In genomic region chr5:146706321-146706972, GRCh38 we compare ENCODE assay signal across 16 cellular contexts.
A peak's percentile ranks its signal among the peaks of the same experiment; 100 is the strongest.
DNase-seq lines count a peak whose midpoint lies in the region; ATAC-seq, FAIRE-seq and TF ChIP-seq lines count a peak whose summit lies in the region.
"Had no signal": no experiment of that assay in that cellular context is flagged by ENCODE, and none has a peak within 500 bp of the region (broad histone marks: within the 10 kb centered on the region; RNA-seq: fewer than 3 reads in every experiment).

No MANE protein-coding gene starts in this region.

- H3K4me3 ChIP-seq in DND-41 (ENCODE audit: low read depth in 1 of 2, low read length in 2 of 2) (no peak overlapping the region), GM23338 (no peak overlapping the region), Peyer's patch (no peak overlapping the region)

- no peak overlapping the region for H3K27ac Mint-ChIP-seq in GM23338
- H3K27ac Mint-ChIP-seq: B cell had no signal

- no peaks in the 10 kb centered on the region for H3F3A ChIP-seq in GM23338 (replicated peaks; ENCODE audit: low read depth)

- H3K27me3 ChIP-seq in DND-41 (ENCODE audit: insufficient read depth, low read length, poor library complexity), result peaks cover 5% of the 10 kb centered on the region
- H3K27me3 ChIP-seq in GM23338 (ENCODE audit: insufficient read depth), result no peaks in the 10 kb centered on the region
- H3K27me3 ChIP-seq in Peyer's patch, result no peaks in the 10 kb centered on the region

- FAIRE-seq in GM12891 (lab: Jason Lieb, UNC), result no peak
- FAIRE-seq: colon, small intestine had no signal

- peaks cover 7% of the 10 kb centered on the region for H3K36me3 Mint-ChIP-seq in GM23338 (ENCODE audit: low read depth)

- H3K27me3 Mint-ChIP-seq in GM23338 (ENCODE audit: insufficient read depth, low read depth, poor library complexity), result no peaks in the 10 kb centered on the region
- H3K27me3 Mint-ChIP-seq: B cell had no signal

- H3K4me1 ChIP-seq in DND-41 (ENCODE audit: insufficient read depth, low read length) (no peaks in the 10 kb centered on the region), GM23338 (ENCODE audit: insufficient read depth) (peaks cover 2% of the 10 kb centered on the region; the same call in 1 of the 2 replicates), Peyer's patch (no peaks in the 10 kb centered on the region)

- H4K20me1 ChIP-seq in DND-41 (ENCODE audit: insufficient read depth, low read length) (no peaks in the 10 kb centered on the region), GM23338 (replicated peaks; ENCODE audit: insufficient read depth) (no peaks in the 10 kb centered on the region)

- ATAC-seq in DND-41 (ENCODE audit: insufficient read depth, low read depth) (no peak), GM23338 (peak; percentile 68), HG03196 (IDR thresholded peaks at IDR 0.05; ENCODE audit: unreplicated experiment) (no peak), HG02973 (IDR thresholded peaks at IDR 0.05; ENCODE audit: unreplicated experiment) (no peak), HG03378 (IDR thresholded peaks at IDR 0.05; ENCODE audit: unreplicated experiment) (no peak)

- no peak overlapping the region for H3K27ac ChIP-seq in DND-41 (ENCODE audit: low read length)
- H3K27ac ChIP-seq in GM23338 (ENCODE audit: low read depth), result no peak overlapping the region
- no peak overlapping the region for H3K27ac ChIP-seq in Peyer's patch
- H3K27ac ChIP-seq: parathyroid adenoma had no signal

- peak; percentile 41 for TF ChIP-seq CTCF in DND-41 (IDR thresholded peaks at IDR 0.05; ENCODE audit: borderline replicate concordance, extremely low read depth, low read length, poor library complexity, severe bottlenecking)
- TF ChIP-seq CTCF in GM23338 (conservative IDR thresholded peaks at IDR 0.05; ENCODE audit: low read depth in 2 of 2), result peak; percentile 46 to 74
- TF ChIP-seq CTCF in Peyer's patch (IDR thresholded peaks at IDR 0.05), result no peak

- H3K9me2 ChIP-seq in GM23338 (ENCODE audit: insufficient read depth), result 0 out of 2 replicates have a peak, but pooled peaks cover 4% of the 10 kb centered on the region

- DNase-seq in DND-41 (peak; percentile 12), GM23338 (ENCODE audit: low spot score) (peak; percentile 61), Peyer's patch (peak in 2 of 3 donors; percentile 40 to 41), iPS-NIHi11 (ENCODE audit: low spot score) (peak; percentile 18), GM12891 (ENCODE audit: insufficient read length, low spot score) (no peak)
- DNase-seq: aorta; NCI-H187 treated with DMSO at 0.1 percent for 48 hours; OCI-M1; small intestine; stimulated activated CD4-positive, alpha-beta T cell treated with anti-CD3 and anti-CD28 coated beads, Interleukin-4, amount 100 ng/mL, for 4 hours had no signal

- H3K4me3 Mint-ChIP-seq in GM23338, result no peak overlapping the region
- H3K4me3 Mint-ChIP-seq: B cell had no signal

- H3K36me3 ChIP-seq in DND-41 (ENCODE audit: insufficient read depth, low read length) (no peaks in the 10 kb centered on the region), GM23338 (ENCODE audit: insufficient read depth) (no peaks in the 10 kb centered on the region), Peyer's patch (no peaks in the 10 kb centered on the region)

- H3K79me2 ChIP-seq in DND-41 (ENCODE audit: insufficient read depth, low read length), result no peaks in the 10 kb centered on the region
- no peaks in the 10 kb centered on the region for H3K79me2 ChIP-seq in GM23338 (replicated peaks; ENCODE audit: insufficient read depth)
- H3K79me2 ChIP-seq: parathyroid adenoma had no signal

- peaks cover 3% of the 10 kb centered on the region for H3K4me1 Mint-ChIP-seq in GM23338
- H3K4me1 Mint-ChIP-seq: B cell had no signal

- H2AFZ ChIP-seq in DND-41 (ENCODE audit: low read depth, low read length), result no peak overlapping the region
- no peak overlapping the region for H2AFZ ChIP-seq in GM23338
- H2AFZ ChIP-seq: parathyroid adenoma had no signal

- TF ChIP-seq POLR2A in Peyer's patch (IDR thresholded peaks at IDR 0.05) (no peak), GM12891 (IDR thresholded peaks at IDR 0.05; ENCODE audit: low read depth, low read length) (no peak)

- H3K4me2 ChIP-seq in DND-41 (ENCODE audit: insufficient read depth, low read length) (no peak overlapping the region), GM23338 (no peak overlapping the region)

- H3K9ac ChIP-seq in DND-41 (ENCODE audit: low read depth, low read length), result no peak overlapping the region
- H3K9ac ChIP-seq: parathyroid adenoma had no signal

- no peaks in the 10 kb centered on the region for H3K9me3 Mint-ChIP-seq in GM23338

- no peaks in the 10 kb centered on the region for H3K9me3 ChIP-seq in DND-41 (ENCODE audit: insufficient read depth, low read length, severe bottlenecking)
- no peaks in the 10 kb centered on the region for H3K9me3 ChIP-seq in Peyer's patch

TF ChIP-seq in GM23338, 12 proteins besides CTCF, POLR2A, EP300 and RAD21:
- TF ChIP-seq EZH2 (IDR thresholded peaks at IDR 0.05; ENCODE audit: low read depth, unreplicated experiment) (no peak), CREB1 (CRISPR knock-in tag; IDR thresholded peaks at IDR 0.05; ENCODE audit: low read depth) (no peak), JUNB (IDR thresholded peaks at IDR 0.05; ENCODE audit: unreplicated experiment) (no peak), STAT1 (IDR thresholded peaks at IDR 0.05; ENCODE audit: unreplicated experiment) (no peak), EZH2phosphoT487 (IDR thresholded peaks at IDR 0.05; ENCODE audit: unreplicated experiment) (no peak), ZNF331 (CRISPR knock-in tag; IDR thresholded peaks at IDR 0.05; ENCODE audit: low read depth) (no peak), POLR2AphosphoS5 (IDR thresholded peaks at IDR 0.05; ENCODE audit: low read depth) (no peak)
TF ChIP-seq in GM23338: peak in this region for 0.

TF ChIP-seq in GM12891, 5 proteins besides CTCF, POLR2A, EP300 and RAD21:
- TF ChIP-seq POLR2AphosphoS5 (IDR thresholded peaks at IDR 0.05; ENCODE audit: low read depth, low read length), result no peak
- TF ChIP-seq PAX5 (IDR thresholded peaks at IDR 0.05; ENCODE audit: insufficient read depth, low read length, severe bottlenecking), result no peak
- no peak for TF ChIP-seq SPI1 (IDR thresholded peaks at IDR 0.05; ENCODE audit: low read depth, low read length)

Comparison
In these comparisons a context has a peak if more than half of its experiments do, and no peak if none do; other contexts are left out.
1. CTCF ChIP-seq: peak in DND-41 (single experiment) and GM23338 (2 of 2); none in Peyer's patch (0 of 6).